In genomic region chr4:25233737-25234389, GRCh38 we compare ENCODE assay signal across 1 cellular context.
TF ChIP-seq lines count a peak whose summit lies in the region.

Gene PI4K2B, plus strand, starts transcription at chr4:25234033. Its CDS starts 131 bp downstream, at chr4:25234164.

TF ChIP-seq in HepG2, 621 proteins besides CTCF, POLR2A, EP300 and RAD21 (continued from another document and continues in another):
- TF ChIP-seq ZNF230 (CRISPR knock-in tag; IDR thresholded peaks at IDR 0.05) (no peak), ZNF552 (CRISPR knock-in tag; IDR thresholded peaks at IDR 0.05; ENCODE audit: borderline replicate concordance) (no peak), ATF7-NPFF (CRISPR knock-in tag; IDR thresholded peaks at IDR 0.05; ENCODE audit: low read depth) (no peak), AGO2 (optimal IDR thresholded peaks at IDR 0.05; ENCODE audit: low read depth, low read length) (peak; percentile 25), MAX (IDR thresholded peaks at IDR 0.05) (peak; percentile 95), ZFP90 (CRISPR knock-in tag; IDR thresholded peaks at IDR 0.05; ENCODE audit: borderline replicate concordance) (peak; percentile 47; the same call in 1 of the 2 replicates), DRAP1 (CRISPR knock-in tag; IDR thresholded peaks at IDR 0.05) (no peak), DR1 (CRISPR knock-in tag; IDR thresholded peaks at IDR 0.05) (no peak; the same call in 1 of the 2 replicates), TBL1XR1 (IDR thresholded peaks at IDR 0.05; ENCODE audit: borderline replicate concordance, low read length, partially characterized antibody) (no peak), SSRP1 (CRISPR knock-in tag; IDR thresholded peaks at IDR 0.05) (no peak), KDM5B (CRISPR knock-in tag; IDR thresholded peaks at IDR 0.05; ENCODE audit: borderline replicate concordance) (peak; percentile 87), FOSL2 (CRISPR knock-in tag; IDR thresholded peaks at IDR 0.05) (no peak; the same call in 1 of the 2 replicates), PCBP2 (optimal IDR thresholded peaks at IDR 0.05; ENCODE audit: low read depth, low read length, poor library complexity, severe bottlenecking) (no peak), SOX13 (IDR thresholded peaks at IDR 0.05) (no peak), SOX13 (CRISPR knock-in tag; conservative IDR thresholded peaks at IDR 0.05 in 1 of 2, IDR thresholded peaks at IDR 0.05 in 1 of 2) (no peak), ZBTB1 (CRISPR knock-in tag; IDR thresholded peaks at IDR 0.05; ENCODE audit: borderline replicate concordance) (no peak), ZNF777 (CRISPR knock-in tag; IDR thresholded peaks at IDR 0.05) (peak; percentile 80), TBP (CRISPR knock-in tag; IDR thresholded peaks at IDR 0.05) (no peak), SP4 (CRISPR knock-in tag; IDR thresholded peaks at IDR 0.05) (peak; percentile 67; the same call in 1 of the 2 replicates), ZNF749 (CRISPR knock-in tag; IDR thresholded peaks at IDR 0.05; ENCODE audit: borderline replicate concordance) (no peak), MATR3 (CRISPR knock-in tag; IDR thresholded peaks at IDR 0.05) (no peak), ZBTB7A (CRISPR knock-in tag; IDR thresholded peaks at IDR 0.05) (no peak), SRF (IDR thresholded peaks at IDR 0.05; ENCODE audit: low read depth, low read length) (no peak), ZNF83 (CRISPR knock-in tag; IDR thresholded peaks at IDR 0.05; ENCODE audit: borderline replicate concordance) (no peak), RCOR2 (CRISPR knock-in tag; IDR thresholded peaks at IDR 0.05) (no peak), CBX5 (CRISPR knock-in tag; IDR thresholded peaks at IDR 0.05; ENCODE audit: borderline replicate concordance) (no peak), ZNF761 (CRISPR knock-in tag; conservative IDR thresholded peaks at IDR 0.05) (no peak; the same call in 1 of the 2 replicates), AHR (CRISPR knock-in tag; IDR thresholded peaks at IDR 0.05) (no peak; the same call in 1 of the 2 replicates), MIER2 (CRISPR knock-in tag; IDR thresholded peaks at IDR 0.05) (no peak), ZNF205 (CRISPR knock-in tag; IDR thresholded peaks at IDR 0.05) (no peak), CREM (IDR thresholded peaks at IDR 0.05) (no peak), CREM (CRISPR knock-in tag; IDR thresholded peaks at IDR 0.05) (no peak), ZNF841 (CRISPR knock-in tag; IDR thresholded peaks at IDR 0.05; ENCODE audit: borderline replicate concordance) (no peak)
- TF ChIP-seq, protein P1, sequence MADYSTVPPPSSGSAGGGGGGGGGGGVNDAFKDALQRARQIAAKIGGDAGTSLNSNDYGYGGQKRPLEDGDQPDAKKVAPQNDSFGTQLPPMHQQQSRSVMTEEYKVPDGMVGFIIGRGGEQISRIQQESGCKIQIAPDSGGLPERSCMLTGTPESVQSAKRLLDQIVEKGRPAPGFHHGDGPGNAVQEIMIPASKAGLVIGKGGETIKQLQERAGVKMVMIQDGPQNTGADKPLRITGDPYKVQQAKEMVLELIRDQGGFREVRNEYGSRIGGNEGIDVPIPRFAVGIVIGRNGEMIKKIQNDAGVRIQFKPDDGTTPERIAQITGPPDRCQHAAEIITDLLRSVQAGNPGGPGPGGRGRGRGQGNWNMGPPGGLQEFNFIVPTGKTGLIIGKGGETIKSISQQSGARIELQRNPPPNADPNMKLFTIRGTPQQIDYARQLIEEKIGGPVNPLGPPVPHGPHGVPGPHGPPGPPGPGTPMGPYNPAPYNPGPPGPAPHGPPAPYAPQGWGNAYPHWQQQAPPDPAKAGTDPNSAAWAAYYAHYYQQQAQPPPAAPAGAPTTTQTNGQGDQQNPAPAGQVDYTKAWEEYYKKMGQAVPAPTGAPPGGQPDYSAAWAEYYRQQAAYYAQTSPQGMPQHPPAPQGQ (CRISPR knock-in tag; IDR thresholded peaks at IDR 0.05; ENCODE audit: borderline replicate concordance) = no peak
- TF ChIP-seq, protein P2, sequence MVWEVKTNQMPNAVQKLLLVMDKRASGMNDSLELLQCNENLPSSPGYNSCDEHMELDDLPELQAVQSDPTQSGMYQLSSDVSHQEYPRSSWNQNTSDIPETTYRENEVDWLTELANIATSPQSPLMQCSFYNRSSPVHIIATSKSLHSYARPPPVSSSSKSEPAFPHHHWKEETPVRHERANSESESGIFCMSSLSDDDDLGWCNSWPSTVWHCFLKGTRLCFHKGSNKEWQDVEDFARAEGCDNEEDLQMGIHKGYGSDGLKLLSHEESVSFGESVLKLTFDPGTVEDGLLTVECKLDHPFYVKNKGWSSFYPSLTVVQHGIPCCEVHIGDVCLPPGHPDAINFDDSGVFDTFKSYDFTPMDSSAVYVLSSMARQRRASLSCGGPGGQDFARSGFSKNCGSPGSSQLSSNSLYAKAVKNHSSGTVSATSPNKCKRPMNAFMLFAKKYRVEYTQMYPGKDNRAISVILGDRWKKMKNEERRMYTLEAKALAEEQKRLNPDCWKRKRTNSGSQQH (CRISPR knock-in tag; IDR thresholded peaks at IDR 0.05; ENCODE audit: low read depth) = no peak
- TF ChIP-seq, protein P3, sequence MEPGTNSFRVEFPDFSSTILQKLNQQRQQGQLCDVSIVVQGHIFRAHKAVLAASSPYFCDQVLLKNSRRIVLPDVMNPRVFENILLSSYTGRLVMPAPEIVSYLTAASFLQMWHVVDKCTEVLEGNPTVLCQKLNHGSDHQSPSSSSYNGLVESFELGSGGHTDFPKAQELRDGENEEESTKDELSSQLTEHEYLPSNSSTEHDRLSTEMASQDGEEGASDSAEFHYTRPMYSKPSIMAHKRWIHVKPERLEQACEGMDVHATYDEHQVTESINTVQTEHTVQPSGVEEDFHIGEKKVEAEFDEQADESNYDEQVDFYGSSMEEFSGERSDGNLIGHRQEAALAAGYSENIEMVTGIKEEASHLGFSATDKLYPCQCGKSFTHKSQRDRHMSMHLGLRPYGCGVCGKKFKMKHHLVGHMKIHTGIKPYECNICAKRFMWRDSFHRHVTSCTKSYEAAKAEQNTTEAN (CRISPR knock-in tag; conservative IDR thresholded peaks at IDR 0.05) = no peak; the same call in 1 of the 2 replicates
- TF ChIP-seq, protein P4, sequence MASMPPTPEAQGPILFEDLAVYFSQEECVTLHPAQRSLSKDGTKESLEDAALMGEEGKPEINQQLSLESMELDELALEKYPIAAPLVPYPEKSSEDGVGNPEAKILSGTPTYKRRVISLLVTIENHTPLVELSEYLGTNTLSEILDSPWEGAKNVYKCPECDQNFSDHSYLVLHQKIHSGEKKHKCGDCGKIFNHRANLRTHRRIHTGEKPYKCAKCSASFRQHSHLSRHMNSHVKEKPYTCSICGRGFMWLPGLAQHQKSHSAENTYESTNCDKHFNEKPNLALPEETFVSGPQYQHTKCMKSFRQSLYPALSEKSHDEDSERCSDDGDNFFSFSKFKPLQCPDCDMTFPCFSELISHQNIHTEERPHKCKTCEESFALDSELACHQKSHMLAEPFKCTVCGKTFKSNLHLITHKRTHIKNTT (CRISPR knock-in tag; IDR thresholded peaks at IDR 0.05) = no peak
- TF ChIP-seq, protein P5, sequence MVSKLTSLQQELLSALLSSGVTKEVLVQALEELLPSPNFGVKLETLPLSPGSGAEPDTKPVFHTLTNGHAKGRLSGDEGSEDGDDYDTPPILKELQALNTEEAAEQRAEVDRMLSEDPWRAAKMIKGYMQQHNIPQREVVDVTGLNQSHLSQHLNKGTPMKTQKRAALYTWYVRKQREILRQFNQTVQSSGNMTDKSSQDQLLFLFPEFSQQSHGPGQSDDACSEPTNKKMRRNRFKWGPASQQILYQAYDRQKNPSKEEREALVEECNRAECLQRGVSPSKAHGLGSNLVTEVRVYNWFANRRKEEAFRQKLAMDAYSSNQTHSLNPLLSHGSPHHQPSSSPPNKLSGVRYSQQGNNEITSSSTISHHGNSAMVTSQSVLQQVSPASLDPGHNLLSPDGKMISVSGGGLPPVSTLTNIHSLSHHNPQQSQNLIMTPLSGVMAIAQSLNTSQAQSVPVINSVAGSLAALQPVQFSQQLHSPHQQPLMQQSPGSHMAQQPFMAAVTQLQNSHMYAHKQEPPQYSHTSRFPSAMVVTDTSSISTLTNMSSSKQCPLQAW (CRISPR knock-in tag; IDR thresholded peaks at IDR 0.05) = no peak
- TF ChIP-seq, protein P6, sequence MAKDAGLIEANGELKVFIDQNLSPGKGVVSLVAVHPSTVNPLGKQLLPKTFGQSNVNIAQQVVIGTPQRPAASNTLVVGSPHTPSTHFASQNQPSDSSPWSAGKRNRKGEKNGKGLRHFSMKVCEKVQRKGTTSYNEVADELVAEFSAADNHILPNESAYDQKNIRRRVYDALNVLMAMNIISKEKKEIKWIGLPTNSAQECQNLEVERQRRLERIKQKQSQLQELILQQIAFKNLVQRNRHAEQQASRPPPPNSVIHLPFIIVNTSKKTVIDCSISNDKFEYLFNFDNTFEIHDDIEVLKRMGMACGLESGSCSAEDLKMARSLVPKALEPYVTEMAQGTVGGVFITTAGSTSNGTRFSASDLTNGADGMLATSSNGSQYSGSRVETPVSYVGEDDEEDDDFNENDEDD (CRISPR knock-in tag; IDR thresholded peaks at IDR 0.05; ENCODE audit: borderline replicate concordance) = peak; percentile 92
- TF ChIP-seq, protein P7, sequence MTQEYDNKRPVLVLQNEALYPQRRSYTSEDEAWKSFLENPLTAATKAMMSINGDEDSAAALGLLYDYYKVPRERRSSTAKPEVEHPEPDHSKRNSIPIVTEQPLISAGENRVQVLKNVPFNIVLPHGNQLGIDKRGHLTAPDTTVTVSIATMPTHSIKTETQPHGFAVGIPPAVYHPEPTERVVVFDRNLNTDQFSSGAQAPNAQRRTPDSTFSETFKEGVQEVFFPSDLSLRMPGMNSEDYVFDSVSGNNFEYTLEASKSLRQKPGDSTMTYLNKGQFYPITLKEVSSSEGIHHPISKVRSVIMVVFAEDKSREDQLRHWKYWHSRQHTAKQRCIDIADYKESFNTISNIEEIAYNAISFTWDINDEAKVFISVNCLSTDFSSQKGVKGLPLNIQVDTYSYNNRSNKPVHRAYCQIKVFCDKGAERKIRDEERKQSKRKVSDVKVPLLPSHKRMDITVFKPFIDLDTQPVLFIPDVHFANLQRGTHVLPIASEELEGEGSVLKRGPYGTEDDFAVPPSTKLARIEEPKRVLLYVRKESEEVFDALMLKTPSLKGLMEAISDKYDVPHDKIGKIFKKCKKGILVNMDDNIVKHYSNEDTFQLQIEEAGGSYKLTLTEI (CRISPR knock-in tag; conservative IDR thresholded peaks at IDR 0.05) = no peak
- TF ChIP-seq, protein P8, sequence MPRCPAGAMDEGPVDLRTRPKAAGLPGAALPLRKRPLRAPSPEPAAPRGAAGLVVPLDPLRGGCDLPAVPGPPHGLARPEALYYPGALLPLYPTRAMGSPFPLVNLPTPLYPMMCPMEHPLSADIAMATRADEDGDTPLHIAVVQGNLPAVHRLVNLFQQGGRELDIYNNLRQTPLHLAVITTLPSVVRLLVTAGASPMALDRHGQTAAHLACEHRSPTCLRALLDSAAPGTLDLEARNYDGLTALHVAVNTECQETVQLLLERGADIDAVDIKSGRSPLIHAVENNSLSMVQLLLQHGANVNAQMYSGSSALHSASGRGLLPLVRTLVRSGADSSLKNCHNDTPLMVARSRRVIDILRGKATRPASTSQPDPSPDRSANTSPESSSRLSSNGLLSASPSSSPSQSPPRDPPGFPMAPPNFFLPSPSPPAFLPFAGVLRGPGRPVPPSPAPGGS (CRISPR knock-in tag; IDR thresholded peaks at IDR 0.05) = peak; percentile 35; the same call in 1 of the 2 replicates
- TF ChIP-seq, protein P9, sequence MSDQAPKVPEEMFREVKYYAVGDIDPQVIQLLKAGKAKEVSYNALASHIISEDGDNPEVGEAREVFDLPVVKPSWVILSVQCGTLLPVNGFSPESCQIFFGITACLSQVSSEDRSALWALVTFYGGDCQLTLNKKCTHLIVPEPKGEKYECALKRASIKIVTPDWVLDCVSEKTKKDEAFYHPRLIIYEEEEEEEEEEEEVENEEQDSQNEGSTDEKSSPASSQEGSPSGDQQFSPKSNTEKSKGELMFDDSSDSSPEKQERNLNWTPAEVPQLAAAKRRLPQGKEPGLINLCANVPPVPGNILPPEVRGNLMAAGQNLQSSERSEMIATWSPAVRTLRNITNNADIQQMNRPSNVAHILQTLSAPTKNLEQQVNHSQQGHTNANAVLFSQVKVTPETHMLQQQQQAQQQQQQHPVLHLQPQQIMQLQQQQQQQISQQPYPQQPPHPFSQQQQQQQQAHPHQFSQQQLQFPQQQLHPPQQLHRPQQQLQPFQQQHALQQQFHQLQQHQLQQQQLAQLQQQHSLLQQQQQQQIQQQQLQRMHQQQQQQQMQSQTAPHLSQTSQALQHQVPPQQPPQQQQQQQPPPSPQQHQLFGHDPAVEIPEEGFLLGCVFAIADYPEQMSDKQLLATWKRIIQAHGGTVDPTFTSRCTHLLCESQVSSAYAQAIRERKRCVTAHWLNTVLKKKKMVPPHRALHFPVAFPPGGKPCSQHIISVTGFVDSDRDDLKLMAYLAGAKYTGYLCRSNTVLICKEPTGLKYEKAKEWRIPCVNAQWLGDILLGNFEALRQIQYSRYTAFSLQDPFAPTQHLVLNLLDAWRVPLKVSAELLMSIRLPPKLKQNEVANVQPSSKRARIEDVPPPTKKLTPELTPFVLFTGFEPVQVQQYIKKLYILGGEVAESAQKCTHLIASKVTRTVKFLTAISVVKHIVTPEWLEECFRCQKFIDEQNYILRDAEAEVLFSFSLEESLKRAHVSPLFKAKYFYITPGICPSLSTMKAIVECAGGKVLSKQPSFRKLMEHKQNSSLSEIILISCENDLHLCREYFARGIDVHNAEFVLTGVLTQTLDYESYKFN (CRISPR knock-in tag; conservative IDR thresholded peaks at IDR 0.05) = no peak
- TF ChIP-seq, protein P10, sequence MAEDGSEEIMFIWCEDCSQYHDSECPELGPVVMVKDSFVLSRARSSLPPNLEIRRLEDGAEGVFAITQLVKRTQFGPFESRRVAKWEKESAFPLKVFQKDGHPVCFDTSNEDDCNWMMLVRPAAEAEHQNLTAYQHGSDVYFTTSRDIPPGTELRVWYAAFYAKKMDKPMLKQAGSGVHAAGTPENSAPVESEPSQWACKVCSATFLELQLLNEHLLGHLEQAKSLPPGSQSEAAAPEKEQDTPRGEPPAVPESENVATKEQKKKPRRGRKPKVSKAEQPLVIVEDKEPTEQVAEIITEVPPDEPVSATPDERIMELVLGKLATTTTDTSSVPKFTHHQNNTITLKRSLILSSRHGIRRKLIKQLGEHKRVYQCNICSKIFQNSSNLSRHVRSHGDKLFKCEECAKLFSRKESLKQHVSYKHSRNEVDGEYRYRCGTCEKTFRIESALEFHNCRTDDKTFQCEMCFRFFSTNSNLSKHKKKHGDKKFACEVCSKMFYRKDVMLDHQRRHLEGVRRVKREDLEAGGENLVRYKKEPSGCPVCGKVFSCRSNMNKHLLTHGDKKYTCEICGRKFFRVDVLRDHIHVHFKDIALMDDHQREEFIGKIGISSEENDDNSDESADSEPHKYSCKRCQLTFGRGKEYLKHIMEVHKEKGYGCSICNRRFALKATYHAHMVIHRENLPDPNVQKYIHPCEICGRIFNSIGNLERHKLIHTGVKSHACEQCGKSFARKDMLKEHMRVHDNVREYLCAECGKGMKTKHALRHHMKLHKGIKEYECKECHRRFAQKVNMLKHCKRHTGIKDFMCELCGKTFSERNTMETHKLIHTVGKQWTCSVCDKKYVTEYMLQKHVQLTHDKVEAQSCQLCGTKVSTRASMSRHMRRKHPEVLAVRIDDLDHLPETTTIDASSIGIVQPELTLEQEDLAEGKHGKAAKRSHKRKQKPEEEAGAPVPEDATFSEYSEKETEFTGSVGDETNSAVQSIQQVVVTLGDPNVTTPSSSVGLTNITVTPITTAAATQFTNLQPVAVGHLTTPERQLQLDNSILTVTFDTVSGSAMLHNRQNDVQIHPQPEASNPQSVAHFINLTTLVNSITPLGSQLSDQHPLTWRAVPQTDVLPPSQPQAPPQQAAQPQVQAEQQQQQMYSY (CRISPR knock-in tag; IDR thresholded peaks at IDR 0.05) = 0 out of 2 replicates have a peak, but pooled peaks have one; percentile 35
